1 cellular context compared by ENCODE assay signal in genomic region chr1:222038971-222039370, GRCh38.
TF ChIP-seq lines count a peak whose summit lies in the region.

No MANE protein-coding gene starts in this region.

TF ChIP-seq in K562, 482 proteins besides CTCF, POLR2A, EP300 and RAD21 (continued from another document):
- TF ChIP-seq, protein P1, sequence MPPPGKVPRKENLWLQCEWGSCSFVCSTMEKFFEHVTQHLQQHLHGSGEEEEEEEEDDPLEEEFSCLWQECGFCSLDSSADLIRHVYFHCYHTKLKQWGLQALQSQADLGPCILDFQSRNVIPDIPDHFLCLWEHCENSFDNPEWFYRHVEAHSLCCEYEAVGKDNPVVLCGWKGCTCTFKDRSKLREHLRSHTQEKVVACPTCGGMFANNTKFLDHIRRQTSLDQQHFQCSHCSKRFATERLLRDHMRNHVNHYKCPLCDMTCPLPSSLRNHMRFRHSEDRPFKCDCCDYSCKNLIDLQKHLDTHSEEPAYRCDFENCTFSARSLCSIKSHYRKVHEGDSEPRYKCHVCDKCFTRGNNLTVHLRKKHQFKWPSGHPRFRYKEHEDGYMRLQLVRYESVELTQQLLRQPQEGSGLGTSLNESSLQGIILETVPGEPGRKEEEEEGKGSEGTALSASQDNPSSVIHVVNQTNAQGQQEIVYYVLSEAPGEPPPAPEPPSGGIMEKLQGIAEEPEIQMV (tag; conservative IDR thresholded peaks at IDR 0.05; ENCODE audit: low read depth) = no peak
- TF ChIP-seq BHLHE40 (IDR thresholded peaks at IDR 0.05; ENCODE audit: low read length) = 0 out of 2 replicates have a peak, but pooled peaks have one; percentile 13
